Comparison of ENCODE assay signal across 17 cellular contexts in genomic region chr4:113908829-113909228, GRCh38.
A peak's percentile ranks its signal among the peaks of the same experiment; 100 is the strongest.
DNase-seq lines count a peak whose midpoint lies in the region; ATAC-seq, FAIRE-seq and TF ChIP-seq lines count a peak whose summit lies in the region.
"Had no signal": no experiment of that assay in that cellular context is flagged by ENCODE, and none has a peak within 500 bp of the region (broad histone marks: within the 10 kb centered on the region; RNA-seq: fewer than 3 reads in every experiment).

No MANE protein-coding gene starts in this region.

- H3K36me3 Mint-ChIP-seq in activated CD4-positive, alpha-beta T cell treated with anti-CD3 and anti-CD28 coated beads, Interleukin-2, amount 10 ng/mL, durations not matched to agents 24 days and 14 days (ENCODE audit: low read depth) = no peaks in the 10 kb centered on the region

- no peak for FAIRE-seq in D721Med (lab: Jason Lieb, UNC)
- FAIRE-seq: H54, K562 had no signal

- no peaks in the 10 kb centered on the region for H3K27me3 Mint-ChIP-seq in activated CD4-positive, alpha-beta T cell treated with anti-CD3 and anti-CD28 coated beads, Interleukin-2, amount 10 ng/mL, durations not matched to agents 24 days and 14 days
- H3K27me3 Mint-ChIP-seq: central memory CD8-positive, alpha-beta T cell had no signal

- peak; percentile 27 for TF ChIP-seq CTCF in AG10803 (conservative IDR thresholded peaks at IDR 0.05; ENCODE audit: low read length)
- peak; percentile 24 for TF ChIP-seq CTCF in D721Med (IDR thresholded peaks at IDR 0.05; ENCODE audit: insufficient read depth, missing control alignments)
- TF ChIP-seq CTCF in fibroblast of mammary gland (conservative IDR thresholded peaks at IDR 0.05; ENCODE audit: control insufficient read depth, insufficient read depth, low read depth, low read length) = no peak
- TF ChIP-seq CTCF in Peyer's patch (IDR thresholded peaks at IDR 0.05) = peak in 2 of 6 experiments; percentile 29 to 31

- H3K4me3 ChIP-seq in AG10803 (ENCODE audit: low read length) = no peak overlapping the region
- no peak overlapping the region for H3K4me3 ChIP-seq in fibroblast of mammary gland (ENCODE audit: control insufficient read depth, low read depth, low read length)
- H3K4me3 ChIP-seq in Peyer's patch = no peak overlapping the region
- H3K4me3 ChIP-seq: heart right ventricle, K562, thyroid gland had no signal

- H3K4me1 ChIP-seq in Peyer's patch = no peaks in the 10 kb centered on the region
- H3K4me1 ChIP-seq: thyroid gland had no signal

- no peaks in the 10 kb centered on the region for H3K36me3 ChIP-seq in Peyer's patch
- H3K36me3 ChIP-seq: heart right ventricle, thyroid gland had no signal

- intact Hi-C loops in activated CD4-positive, alpha-beta T cell treated with anti-CD3 and anti-CD28 coated beads, Interleukin-2, amount 10 ng/mL, durations not matched to agents 24 days and 14 days (cut with micrococcal nuclease) = loop anchor here (10.0 kb wide), 1 partner anchor 514 kb away; no protein-coding TSS in a partner anchor

- no peaks in the 10 kb centered on the region for H3K27me3 ChIP-seq in Peyer's patch
- H3K27me3 ChIP-seq: heart right ventricle, thyroid gland had no signal

- H3K4me3 Mint-ChIP-seq in activated CD4-positive, alpha-beta T cell treated with anti-CD3 and anti-CD28 coated beads, Interleukin-2, amount 10 ng/mL, durations not matched to agents 24 days and 14 days = no peak overlapping the region
- H3K4me3 Mint-ChIP-seq: central memory CD8-positive, alpha-beta T cell had no signal

- no peak for TF ChIP-seq POLR2A in Peyer's patch (IDR thresholded peaks at IDR 0.05)

- no peaks in the 10 kb centered on the region for H3K9me3 ChIP-seq in Peyer's patch
- H3K9me3 ChIP-seq: thyroid gland had no signal

- no peak overlapping the region for H3K27ac Mint-ChIP-seq in activated CD4-positive, alpha-beta T cell treated with anti-CD3 and anti-CD28 coated beads, Interleukin-2, amount 10 ng/mL, durations not matched to agents 24 days and 14 days

- DNase-seq in AG10803 (ENCODE audit: low read depth) (no peak), D721Med (ENCODE audit: insufficient read length, low spot score) (no peak), NAMALWA (ENCODE audit: low spot score) (peak; percentile 17), fibroblast of mammary gland (ENCODE audit: low read depth) (peak; percentile 9), Peyer's patch (no peak), 8988T (no peak)
- DNase-seq in activated CD4-positive, alpha-beta T cell treated with anti-CD3 and anti-CD28 coated beads, Interleukin-2, amount 10 ng/mL, durations not matched to agents 24 days and 14 days = no peak
- DNase-seq: activated CD8-positive, alpha-beta memory T cell treated with anti-CD3 and anti-CD28 coated beads, Interleukin-2, amount 50 U/mL, for 48 hours; C1 segment of cervical spinal cord; heart right ventricle; NCI-H2171; T-helper 1 cell; thyroid gland had no signal

- H3K27ac ChIP-seq in Peyer's patch = no peak overlapping the region
- H3K27ac ChIP-seq: heart right ventricle, thyroid gland had no signal

- peaks cover 8% of the 10 kb centered on the region for H3K9me3 Mint-ChIP-seq in activated CD4-positive, alpha-beta T cell treated with anti-CD3 and anti-CD28 coated beads, Interleukin-2, amount 10 ng/mL, durations not matched to agents 24 days and 14 days
- H3K9me3 Mint-ChIP-seq: central memory CD8-positive, alpha-beta T cell had no signal

- no peaks in the 10 kb centered on the region for H3K4me1 Mint-ChIP-seq in activated CD4-positive, alpha-beta T cell treated with anti-CD3 and anti-CD28 coated beads, Interleukin-2, amount 10 ng/mL, durations not matched to agents 24 days and 14 days

- ATAC-seq in GM21447 (IDR thresholded peaks at IDR 0.05; ENCODE audit: unreplicated experiment) = no peak
- ATAC-seq: heart right ventricle, K562 had no signal

Comparison
In these comparisons a context has a peak if more than half of its experiments do, and no peak if none do; other contexts are left out.
1. DNase-seq: peak in NAMALWA (single experiment) and fibroblast of mammary gland (single experiment); none in AG10803 (single experiment), D721Med (single experiment), Peyer's patch (0 of 3), activated CD4-positive, alpha-beta T cell treated with anti-CD3 and anti-CD28 coated beads, Interleukin-2, amount 10 ng/mL, durations not matched to agents 24 days and 14 days (single experiment) and 8988T (single experiment).